In genomic region chr12:113098428-113099028, GRCh38 we compare ENCODE assay signal across 1 cellular context.
TF ChIP-seq lines count a peak whose summit lies in the region.

No MANE protein-coding gene starts in this region.

TF ChIP-seq in WTC11, 78 proteins besides CTCF, POLR2A, EP300 and RAD21 (continued from another document):
- TF ChIP-seq ZBTB43 (CRISPR knock-in tag; IDR thresholded peaks at IDR 0.05), result no peak
